15 cellular contexts compared by ENCODE assay signal in the genomic region with DNA sequence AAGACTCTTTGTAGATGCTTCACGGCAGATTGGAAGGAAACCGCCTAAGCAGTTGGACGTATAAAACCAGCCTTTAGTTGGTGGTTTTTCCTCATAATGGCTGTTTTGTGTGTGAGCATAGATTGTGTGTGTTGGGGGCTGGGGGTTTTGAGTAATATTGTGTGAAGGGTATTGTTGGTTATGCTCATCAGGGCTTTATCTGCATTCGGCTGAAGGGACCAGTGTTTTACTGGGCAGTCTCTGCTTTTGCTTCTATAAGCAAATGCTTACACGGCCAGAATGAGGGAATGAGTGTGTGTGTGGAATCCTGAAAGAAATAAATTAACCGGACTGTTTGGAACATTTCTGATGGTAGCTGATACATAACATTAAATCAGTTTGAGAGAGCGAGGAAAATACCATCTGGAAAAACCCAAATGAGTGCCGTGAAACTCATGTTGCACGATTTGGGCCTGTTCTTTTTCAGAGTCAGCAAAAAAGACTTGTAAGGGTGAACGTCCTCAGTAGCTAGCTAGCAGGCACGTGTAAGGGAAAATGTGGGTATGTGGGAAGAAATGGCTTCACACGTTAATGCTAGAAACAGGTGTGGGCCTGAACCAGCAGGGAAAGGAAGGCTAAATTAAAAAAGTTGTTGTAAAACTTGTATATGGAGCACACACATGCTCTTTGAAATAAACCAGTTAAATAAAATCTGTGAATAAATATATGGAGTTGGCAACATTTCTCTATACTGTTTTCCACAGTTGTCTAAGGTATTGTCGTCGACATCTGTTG. TPM values are rescaled to one million over a fixed set of nuclear protein-coding genes. Genes with fewer than 3 reads are reported as not detected.
DNase-seq lines count a peak whose midpoint lies in the region; ATAC-seq and TF ChIP-seq lines count a peak whose summit lies in the region.
"Had no signal": no experiment of that assay in that cellular context is flagged by ENCODE, and none has a peak within 500 bp of the region (broad histone marks: within the 10 kb centered on the region; RNA-seq: fewer than 3 reads in every experiment).

No MANE protein-coding gene starts in this region.

- peak overlapping the region; percentile 80; the same call in 1 of the 2 replicates for H3K4me3 Mint-ChIP-seq in WTC11
- H3K4me3 Mint-ChIP-seq: immature natural killer cell, natural killer cell had no signal

- no peaks in the 10 kb centered on the region for H3K9me3 Mint-ChIP-seq in WTC11
- H3K9me3 Mint-ChIP-seq: activated T-helper 2 cell treated with anti-CD3 and anti-CD28 coated beads, Interferon-gamma antibody, Interleukin-2, Interleukin-4, amounts not matched to agents 10 μg/mL and 5 μg/mL and 100 μg/mL, durations not matched to agents 14 hours and 24 hours and 36 hours had no signal

- peaks cover 46% of the 10 kb centered on the region for H3K27me3 Mint-ChIP-seq in WTC11 (ENCODE audit: low read depth)

- H3K27me3 ChIP-seq in BJ (ENCODE audit: control insufficient read depth, insufficient read depth, low read length) (no peaks in the 10 kb centered on the region), right cardiac atrium (ENCODE audit: control insufficient read depth, insufficient read depth) (no peaks in the 10 kb centered on the region), gastrocnemius medialis (no peaks in the 10 kb centered on the region)

- intact Hi-C loops in right cardiac atrium (cut with DNase I) = loop anchor here in 1 of 4 donors (5.0 kb wide), 1 partner anchor 46 kb away; no protein-coding TSS in a partner anchor
- intact Hi-C loops in gastrocnemius medialis (cut with DNase I; ENCODE audit: low total_unique reads) = no loop called here

- H3K27ac Mint-ChIP-seq in WTC11 = no peak overlapping the region
- H3K27ac Mint-ChIP-seq: activated T-helper 2 cell treated with anti-CD3 and anti-CD28 coated beads, Interferon-gamma antibody, Interleukin-2, Interleukin-4, amounts not matched to agents 10 μg/mL and 5 μg/mL and 100 μg/mL, durations not matched to agents 14 hours and 24 hours and 36 hours; B cell; immature natural killer cell; natural killer cell had no signal

- no peak for TF ChIP-seq CTCF in BJ (IDR thresholded peaks at IDR 0.05; ENCODE audit: insufficient read depth, low read depth, low read length)
- TF ChIP-seq CTCF in WTC11 (IDR thresholded peaks at IDR 0.05) = no peak
- no peak for TF ChIP-seq CTCF in gastrocnemius medialis (IDR thresholded peaks at IDR 0.05 in 4 of 5, conservative IDR thresholded peaks at IDR 0.05 in 1 of 5)

- H3K36me3 Mint-ChIP-seq in WTC11 = no peaks in the 10 kb centered on the region
- H3K36me3 Mint-ChIP-seq: immature natural killer cell, natural killer cell had no signal

- in situ Hi-C loops in gastrocnemius medialis (cut with MboI; ENCODE audit: low sequenced_read_pairs in 4 of 4) = no loop called here

- no peaks in the 10 kb centered on the region for H3K36me3 ChIP-seq in BJ (ENCODE audit: control insufficient read depth, insufficient read depth, low read length)
- no peaks in the 10 kb centered on the region for H3K36me3 ChIP-seq in gastrocnemius medialis

- peaks cover 27% of the 10 kb centered on the region for H3K4me1 Mint-ChIP-seq in WTC11

- no peak for ATAC-seq in WTC11
- no peak for ATAC-seq in right cardiac atrium
- no peak for ATAC-seq in gastrocnemius medialis
- no peak for ATAC-seq in GM19324 (IDR thresholded peaks at IDR 0.05; ENCODE audit: low FRiP score, unreplicated experiment)
- no peak for ATAC-seq in HG03378 (IDR thresholded peaks at IDR 0.05; ENCODE audit: unreplicated experiment)
- ATAC-seq: natural killer cell had no signal

- TF ChIP-seq POLR2A in gastrocnemius medialis (IDR thresholded peaks at IDR 0.05) = no peak

- H3K4me3 ChIP-seq in BJ (ENCODE audit: low read depth, low read length) (peak overlapping the region; percentile 93), right cardiac atrium (ENCODE audit: low read length) (peak overlapping the region; percentile 63), gastrocnemius medialis (peak overlapping the region; percentile 76 to 98 (median 88))

- H3K9me3 ChIP-seq in right cardiac atrium (ENCODE audit: control insufficient read depth, low read length) = no peaks in the 10 kb centered on the region
- H3K9me3 ChIP-seq in gastrocnemius medialis = no peaks in the 10 kb centered on the region

- peaks cover 2% of the 10 kb centered on the region for H3K4me1 ChIP-seq in right cardiac atrium (ENCODE audit: control insufficient read depth, insufficient read depth, low read length)
- peaks cover 67 to 70% of the 10 kb centered on the region in 2 donors for H3K4me1 ChIP-seq in gastrocnemius medialis

- H3K27ac ChIP-seq in right cardiac atrium (ENCODE audit: low read length) (peak overlapping the region; percentile 40), gastrocnemius medialis (peak overlapping the region; percentile 91 to 97 (median 92))

- POLR2A ChIA-PET in BJ (lab: Charles Lee) (no interaction called here), WTC11 (lab: Charles Lee) (no interaction called here)

- DNase-seq in BJ (ENCODE audit: low read depth) = no peak
- DNase-seq in WTC11 (ENCODE audit: low spot score) = no peak
- no peak for DNase-seq in right cardiac atrium
- no peak for DNase-seq in gastrocnemius medialis
- no peak for DNase-seq in NCI-H446 (lab: John Stamatoyannopoulos, UW)
- DNase-seq in NCI-H1436 treated with DMSO at 0.1 percent for 48 hours (lab: John Stamatoyannopoulos, UW) = no peak
- DNase-seq: activated CD4-positive, alpha-beta T cell treated with anti-CD3 and anti-CD28 coated beads, Interleukin-2, amount 50 U/mL, for 4 hours; immature natural killer cell; natural killer cell; NCI-H2171 treated with DMSO at 0.1 percent for 48 hours; T-helper 2 cell had no signal

- CTCF ChIA-PET in BJ (lab: Yijun Ruan, JAX) = interaction anchor here (1.0 kb wide), 1 partner anchor 14 kb away, joined by 3 read pairs; no protein-coding TSS in a partner anchor
- CTCF ChIA-PET in WTC11 (lab: Charles Lee) = no interaction called here

- WGBS in right cardiac atrium = 71% methylated on average over 14 of the region's 14 CpGs

TF ChIP-seq in WTC11, 78 proteins besides CTCF, POLR2A, EP300 and RAD21:
- TF ChIP-seq NFATC4 (CRISPR knock-in tag; IDR thresholded peaks at IDR 0.05) (no peak), NR1H2 (CRISPR knock-in tag; IDR thresholded peaks at IDR 0.05) (no peak), ZNF317 (CRISPR knock-in tag; IDR thresholded peaks at IDR 0.05; ENCODE audit: borderline replicate concordance, low read depth) (no peak), SMAD3 (CRISPR knock-in tag; IDR thresholded peaks at IDR 0.05; ENCODE audit: borderline replicate concordance) (no peak)
- TF ChIP-seq, protein P1, sequence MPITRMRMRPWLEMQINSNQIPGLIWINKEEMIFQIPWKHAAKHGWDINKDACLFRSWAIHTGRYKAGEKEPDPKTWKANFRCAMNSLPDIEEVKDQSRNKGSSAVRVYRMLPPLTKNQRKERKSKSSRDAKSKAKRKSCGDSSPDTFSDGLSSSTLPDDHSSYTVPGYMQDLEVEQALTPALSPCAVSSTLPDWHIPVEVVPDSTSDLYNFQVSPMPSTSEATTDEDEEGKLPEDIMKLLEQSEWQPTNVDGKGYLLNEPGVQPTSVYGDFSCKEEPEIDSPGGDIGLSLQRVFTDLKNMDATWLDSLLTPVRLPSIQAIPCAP (CRISPR knock-in tag; IDR thresholded peaks at IDR 0.05) = no peak
- TF ChIP-seq, protein P2, sequence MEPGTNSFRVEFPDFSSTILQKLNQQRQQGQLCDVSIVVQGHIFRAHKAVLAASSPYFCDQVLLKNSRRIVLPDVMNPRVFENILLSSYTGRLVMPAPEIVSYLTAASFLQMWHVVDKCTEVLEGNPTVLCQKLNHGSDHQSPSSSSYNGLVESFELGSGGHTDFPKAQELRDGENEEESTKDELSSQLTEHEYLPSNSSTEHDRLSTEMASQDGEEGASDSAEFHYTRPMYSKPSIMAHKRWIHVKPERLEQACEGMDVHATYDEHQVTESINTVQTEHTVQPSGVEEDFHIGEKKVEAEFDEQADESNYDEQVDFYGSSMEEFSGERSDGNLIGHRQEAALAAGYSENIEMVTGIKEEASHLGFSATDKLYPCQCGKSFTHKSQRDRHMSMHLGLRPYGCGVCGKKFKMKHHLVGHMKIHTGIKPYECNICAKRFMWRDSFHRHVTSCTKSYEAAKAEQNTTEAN (CRISPR knock-in tag; IDR thresholded peaks at IDR 0.05) = no peak
- TF ChIP-seq, protein P3, sequence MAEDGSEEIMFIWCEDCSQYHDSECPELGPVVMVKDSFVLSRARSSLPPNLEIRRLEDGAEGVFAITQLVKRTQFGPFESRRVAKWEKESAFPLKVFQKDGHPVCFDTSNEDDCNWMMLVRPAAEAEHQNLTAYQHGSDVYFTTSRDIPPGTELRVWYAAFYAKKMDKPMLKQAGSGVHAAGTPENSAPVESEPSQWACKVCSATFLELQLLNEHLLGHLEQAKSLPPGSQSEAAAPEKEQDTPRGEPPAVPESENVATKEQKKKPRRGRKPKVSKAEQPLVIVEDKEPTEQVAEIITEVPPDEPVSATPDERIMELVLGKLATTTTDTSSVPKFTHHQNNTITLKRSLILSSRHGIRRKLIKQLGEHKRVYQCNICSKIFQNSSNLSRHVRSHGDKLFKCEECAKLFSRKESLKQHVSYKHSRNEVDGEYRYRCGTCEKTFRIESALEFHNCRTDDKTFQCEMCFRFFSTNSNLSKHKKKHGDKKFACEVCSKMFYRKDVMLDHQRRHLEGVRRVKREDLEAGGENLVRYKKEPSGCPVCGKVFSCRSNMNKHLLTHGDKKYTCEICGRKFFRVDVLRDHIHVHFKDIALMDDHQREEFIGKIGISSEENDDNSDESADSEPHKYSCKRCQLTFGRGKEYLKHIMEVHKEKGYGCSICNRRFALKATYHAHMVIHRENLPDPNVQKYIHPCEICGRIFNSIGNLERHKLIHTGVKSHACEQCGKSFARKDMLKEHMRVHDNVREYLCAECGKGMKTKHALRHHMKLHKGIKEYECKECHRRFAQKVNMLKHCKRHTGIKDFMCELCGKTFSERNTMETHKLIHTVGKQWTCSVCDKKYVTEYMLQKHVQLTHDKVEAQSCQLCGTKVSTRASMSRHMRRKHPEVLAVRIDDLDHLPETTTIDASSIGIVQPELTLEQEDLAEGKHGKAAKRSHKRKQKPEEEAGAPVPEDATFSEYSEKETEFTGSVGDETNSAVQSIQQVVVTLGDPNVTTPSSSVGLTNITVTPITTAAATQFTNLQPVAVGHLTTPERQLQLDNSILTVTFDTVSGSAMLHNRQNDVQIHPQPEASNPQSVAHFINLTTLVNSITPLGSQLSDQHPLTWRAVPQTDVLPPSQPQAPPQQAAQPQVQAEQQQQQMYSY (CRISPR knock-in tag; IDR thresholded peaks at IDR 0.05) = no peak

RNA-seq across cellular contexts. Expression of a gene that starts 2.0 kb away (rescaled TPM):
- polyA plus RNA-seq in BJ (2011; rRNA removed) = 27.9 and 30.9 TPM in 2 replicates
- 49.3 and 114 TPM in 2 replicates for polyA minus RNA-seq in BJ (2011; rRNA and poly(A)+ RNA removed)
- total RNA-seq in WTC11 (2021) = 0.44 to 1.3 TPM (median 1.3 TPM) in 3 replicates
- 10 to 100 TPM; 48.3 to 75.3 (median 58.4) TPM for total RNA-seq in right cardiac atrium
- 18.6 TPM for polyA plus RNA-seq in right cardiac atrium
- total RNA-seq in gastrocnemius medialis = 100 to 1,000 TPM in 3 of 4 donors, 10 to 100 TPM in 1; 71.1 to 139 (median 109) TPM
- total RNA-seq: B cell had no signal

Comparison
In these comparisons a context has a peak if more than half of its experiments do, and no peak if none do; other contexts are left out.
1. RNA of a gene that starts 2.0 kb away (total RNA-seq): 71.1 to 139 TPM in gastrocnemius medialis and 48.3 to 75.3 TPM in right cardiac atrium; 0.44 to 1.3 TPM in WTC11; every median in the first group is over 10 times any median in the second.
2. Peak in every context shown above with its lines, with median percentiles within 50 percentile points of each other: H3K4me3 ChIP-seq.